ENCODE assay signal across 20 cellular contexts in genomic region chr2:105248316-105249070, GRCh38. TPM values are rescaled to one million over a fixed set of nuclear protein-coding genes. Genes with fewer than 3 reads are reported as not detected.
"Had no signal": no experiment of that assay in that cellular context is flagged by ENCODE, and none has a peak within 500 bp of the region (broad histone marks: within the 10 kb centered on the region; RNA-seq: fewer than 3 reads in every experiment).

No MANE protein-coding gene starts in this region.

- H3K36me3 ChIP-seq: breast epithelium, gastrocnemius medialis, heart right ventricle, ovary, upper lobe of right lung had no signal

- H3K4me1 ChIP-seq: breast epithelium, gastrocnemius medialis, heart right ventricle, upper lobe of right lung had no signal

- DNase-seq: activated CD4-positive, alpha-beta T cell treated with anti-CD3 and anti-CD28 coated beads for 48 hours; activated CD8-positive, alpha-beta memory T cell treated with anti-CD3 and anti-CD28 coated beads, Interleukin-2, amount 50 U/mL, for 48 hours; activated CD8-positive, alpha-beta T cell treated with anti-CD3 and anti-CD28 coated beads, Interleukin-2, amount 10 ng/mL, durations not matched to agents 7 days and 5 days; activated naive CD8-positive, alpha-beta T cell treated with anti-CD3 and anti-CD28 coated beads, Interleukin-2, amount 10 ng/mL, durations not matched to agents 7 days and 5 days; aorta; gastrocnemius medialis; heart right ventricle; kidney; left ventricle myocardium superior; mesendoderm; ovary; stimulated activated CD4-positive, alpha-beta T cell treated with anti-CD3 and anti-CD28 coated beads, Interleukin-15, amount 100 ng/mL, for 24 hours; stimulated activated CD4-positive, alpha-beta T cell treated with anti-CD3 and anti-CD28 coated beads, Interleukin-4, amount 100 ng/mL, for 24 hours; T1000; upper lobe of right lung had no signal

- H3K27me3 ChIP-seq: breast epithelium, gastrocnemius medialis, ovary, upper lobe of right lung had no signal

- H3K9me3 ChIP-seq: breast epithelium, gastrocnemius medialis, heart right ventricle, ovary, upper lobe of right lung had no signal

- H3K27ac ChIP-seq: breast epithelium, gastrocnemius medialis, heart right ventricle, ovary, upper lobe of right lung had no signal

- H3K4me3 ChIP-seq: breast epithelium, gastrocnemius medialis, heart right ventricle, ovary, upper lobe of right lung had no signal

- ATAC-seq: activated CD8-positive, alpha-beta T cell treated with anti-CD3 and anti-CD28 coated beads, Interleukin-2, amount 10 ng/mL, durations not matched to agents 7 days and 5 days; esophagus mucosa; gastrocnemius medialis; heart right ventricle; left ventricle myocardium superior; upper lobe of right lung had no signal

RNA-seq across cellular contexts. Expression of gene GPR45, which starts 7.0 kb away (rescaled TPM):
- total RNA-seq: activated CD8-positive, alpha-beta T cell treated with anti-CD3 and anti-CD28 coated beads, Interleukin-2, amount 10 ng/mL, durations not matched to agents 7 days and 5 days; activated naive CD8-positive, alpha-beta T cell treated with anti-CD3 and anti-CD28 coated beads, Interleukin-2, amount 10 ng/mL, durations not matched to agents 7 days and 5 days; aorta; breast epithelium; chondrocyte; esophagus mucosa; gastrocnemius medialis; heart right ventricle; kidney; left ventricle myocardium superior; neural crest cell; ovary; skeletal muscle tissue; upper lobe of right lung had no signal
- polyA plus RNA-seq: heart right ventricle, ovary had no signal
